ENCODE assay signal across 1 cellular context in the genomic region with DNA sequence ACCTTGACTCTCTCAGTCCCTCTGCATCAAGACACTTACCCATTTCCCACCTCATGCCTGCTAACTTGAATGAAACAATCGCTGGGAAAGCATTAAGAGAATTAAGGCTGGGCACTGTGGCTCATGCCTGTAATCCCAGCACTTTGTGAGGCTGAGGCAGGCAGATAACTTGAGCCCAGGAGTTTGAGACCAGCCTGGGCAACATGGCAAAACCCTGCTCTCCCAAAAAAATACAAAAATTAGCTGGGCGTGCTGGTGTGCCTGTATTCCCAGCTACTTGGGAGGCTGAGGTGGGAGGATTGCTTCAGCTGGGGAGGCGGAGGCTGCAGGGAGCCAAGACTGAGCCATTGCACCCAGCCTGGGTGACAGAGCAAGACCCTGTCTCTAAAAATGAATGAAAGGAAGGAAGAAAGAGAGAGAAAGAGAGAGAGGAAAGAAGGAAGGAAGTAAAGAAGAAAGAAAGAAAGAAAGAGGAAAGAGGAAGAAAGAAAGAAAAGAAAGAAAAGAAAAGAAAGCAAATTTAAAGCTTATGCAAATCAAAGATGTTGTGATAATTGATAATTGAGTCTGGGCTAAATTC.
TF ChIP-seq lines count a peak whose summit lies in the region.

No MANE protein-coding gene starts in this region.

TF ChIP-seq in HCT116, 20 proteins besides CTCF, POLR2A, EP300 and RAD21 (continued from another document):
- TF ChIP-seq REST (IDR thresholded peaks at IDR 0.05; ENCODE audit: low read depth): no peak
- no peak for TF ChIP-seq EZH2 (IDR thresholded peaks at IDR 0.05)
- no peak for TF ChIP-seq ZNF274 (IDR thresholded peaks at IDR 0.05; ENCODE audit: low read depth, low read length)
- no peak for TF ChIP-seq CEBPB (IDR thresholded peaks at IDR 0.05; ENCODE audit: low read depth)
- TF ChIP-seq JUND (IDR thresholded peaks at IDR 0.05): no peak
